ENCODE assay signal across 20 cellular contexts in the genomic region with DNA sequence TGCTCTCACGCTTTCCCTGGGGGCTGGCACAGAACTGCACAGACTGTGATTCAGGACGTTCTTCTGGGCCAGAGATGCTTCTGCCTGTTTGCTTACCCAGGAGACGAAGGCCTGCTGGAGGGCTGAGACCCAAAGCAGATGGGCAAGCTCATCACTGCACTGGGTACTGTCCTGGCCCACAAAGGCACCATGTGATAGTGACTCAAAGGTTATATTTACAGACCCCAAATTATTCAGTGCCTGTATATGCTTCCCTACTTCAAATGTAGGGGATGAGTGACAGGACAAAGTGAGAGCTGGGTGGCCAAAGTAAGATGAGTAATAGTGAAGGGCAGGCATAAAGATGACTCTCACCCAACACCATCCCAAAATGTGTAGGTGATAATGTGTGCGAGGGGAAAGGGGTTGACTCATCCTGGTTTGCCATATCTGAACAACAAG.
DNase-seq lines count a peak whose midpoint lies in the region; ATAC-seq and TF ChIP-seq lines count a peak whose summit lies in the region.
"Had no signal": no experiment of that assay in that cellular context is flagged by ENCODE, and none has a peak within 500 bp of the region (broad histone marks: within the 10 kb centered on the region; RNA-seq: fewer than 3 reads in every experiment).

No MANE protein-coding gene starts in this region.

- ATAC-seq in SK-N-SH treated with all-trans-retinoic acid at 6 μM for 48 hours (no peak), HG02981 (IDR thresholded peaks at IDR 0.05; ENCODE audit: unreplicated experiment) (no peak)
- peak; percentile 96 for ATAC-seq in activated T-helper 17 cell treated with anti-CD3 and anti-CD28 coated beads, Interleukin-2, amount 50 U/mL, for 72 hours (replicated peaks)
- ATAC-seq: left colon, Panc1 had no signal

- no peaks in the 10 kb centered on the region for H3K36me3 Mint-ChIP-seq in activated T-helper 17 cell treated with anti-CD3 and anti-CD28 coated beads, Interleukin-2, amount 50 U/mL, for 72 hours (ENCODE audit: low read depth)
- H3K36me3 Mint-ChIP-seq in glutamatergic neuron (ENCODE audit: unreplicated experiment), result no peaks in the 10 kb centered on the region
- H3K36me3 Mint-ChIP-seq: activated naive CD4-positive, alpha-beta T cell treated with anti-CD3 and anti-CD28 coated beads, Interleukin-2, amount 50 U/mL, for 24 hours; CD4-positive, CD25-positive, alpha-beta regulatory T cell; naive B cell had no signal

- H3K4me1 Mint-ChIP-seq in activated T-helper 17 cell treated with anti-CD3 and anti-CD28 coated beads, Interleukin-2, amount 50 U/mL, for 72 hours, result peaks cover 11% of the 10 kb centered on the region
- peaks cover 41% of the 10 kb centered on the region for H3K4me1 Mint-ChIP-seq in glutamatergic neuron (ENCODE audit: low read depth, unreplicated experiment)
- H3K4me1 Mint-ChIP-seq: activated naive CD4-positive, alpha-beta T cell treated with anti-CD3 and anti-CD28 coated beads, Interleukin-2, amount 50 U/mL, for 24 hours; CD4-positive, CD25-positive, alpha-beta regulatory T cell had no signal

- TF ChIP-seq RAD21 in SK-N-SH (IDR thresholded peaks at IDR 0.05; ENCODE audit: low read length), result no peak

- H3K9me3 Mint-ChIP-seq in activated T-helper 17 cell treated with anti-CD3 and anti-CD28 coated beads, Interleukin-2, amount 50 U/mL, for 72 hours, result no peaks in the 10 kb centered on the region
- no peaks in the 10 kb centered on the region for H3K9me3 Mint-ChIP-seq in glutamatergic neuron (ENCODE audit: unreplicated experiment)
- H3K9me3 Mint-ChIP-seq: activated naive CD4-positive, alpha-beta T cell treated with anti-CD3 and anti-CD28 coated beads, Interleukin-2, amount 50 U/mL, for 24 hours; HFFc6 had no signal

- H3K9me3 ChIP-seq in SK-N-SH (no peaks in the 10 kb centered on the region), osteoblast (ENCODE audit: low read depth, low read length) (no peaks in the 10 kb centered on the region)
- H3K9me3 ChIP-seq: upper lobe of left lung had no signal

- 61% methylated on average over 4 of the region's 4 CpGs for WGBS in SK-N-SH (ENCODE audit: low lambda C conversion rate)

- peaks cover 11% of the 10 kb centered on the region for H3K27me3 Mint-ChIP-seq in activated T-helper 17 cell treated with anti-CD3 and anti-CD28 coated beads, Interleukin-2, amount 50 U/mL, for 72 hours
- peaks cover 2% of the 10 kb centered on the region for H3K27me3 Mint-ChIP-seq in glutamatergic neuron (ENCODE audit: unreplicated experiment)

- no peak overlapping the region; a peak in 1 of 4 replicates for H3K27ac ChIP-seq in SK-N-SH (ENCODE audit: low read depth in 2 of 2, low read length in 1 of 2)
- no peak overlapping the region for H3K27ac ChIP-seq in osteoblast (ENCODE audit: low read depth, low read length)
- H3K27ac ChIP-seq: upper lobe of left lung had no signal

- no peaks in the 10 kb centered on the region for H3K27me3 ChIP-seq in SK-N-SH (ENCODE audit: insufficient read depth)
- no peaks in the 10 kb centered on the region for H3K27me3 ChIP-seq in osteoblast (ENCODE audit: insufficient read depth, low read length)
- H3K27me3 ChIP-seq: upper lobe of left lung had no signal

- no peak overlapping the region for H3K4me3 ChIP-seq in SK-N-SH (ENCODE audit: low read depth in 2 of 2, low read length in 1 of 2)
- H3K4me3 ChIP-seq in osteoblast (ENCODE audit: insufficient read depth, low read length), result no peak overlapping the region
- H3K4me3 ChIP-seq: upper lobe of left lung had no signal

- no peak overlapping the region for H3K9ac ChIP-seq in SK-N-SH

- no peak for DNase-seq in SK-N-SH
- DNase-seq in G401 (ENCODE audit: low spot score), result peak; percentile 80
- no peak for DNase-seq in glutamatergic neuron
- no peak for DNase-seq in osteoblast (ENCODE audit: insufficient read length, low spot score, missing footprints)
- DNase-seq in GM13976 (ENCODE audit: low spot score), result no peak
- DNase-seq: 8988T; CD4-positive, CD25-positive, alpha-beta regulatory T cell; cerebellar nuclear complex; HFFc6; left colon; naive B cell; NCI-H2081; NCI-H69; retina; upper lobe of left lung had no signal

- H3K4me1 ChIP-seq in SK-N-SH (ENCODE audit: control insufficient read depth in 1 of 2, insufficient read depth in 2 of 2, low read depth in 1 of 2, low read length in 1 of 2), result peaks cover 0 to 6% of the 10 kb centered on the region in 2 experiments; a peak in 2 of 4 replicates
- peaks cover 21% of the 10 kb centered on the region for H3K4me1 ChIP-seq in osteoblast (ENCODE audit: insufficient read depth, low read length)
- H3K4me1 ChIP-seq: upper lobe of left lung had no signal

- H3K36me3 ChIP-seq in SK-N-SH (replicated peaks in 1 of 2; ENCODE audit: control insufficient read depth in 1 of 2, insufficient read depth in 2 of 2, low read length in 1 of 2), result no peaks in the 10 kb centered on the region
- H3K36me3 ChIP-seq in osteoblast (ENCODE audit: insufficient read depth, low read length), result no peaks in the 10 kb centered on the region
- H3K36me3 ChIP-seq: upper lobe of left lung had no signal

- POLR2A ChIA-PET in SK-N-SH (lab: Yijun Ruan, JAX), result no interaction called here

- peaks cover 10% of the 10 kb centered on the region; the same call in 1 of the 2 replicates for H3K79me2 ChIP-seq in SK-N-SH (ENCODE audit: insufficient read depth)
- H3K79me2 ChIP-seq in osteoblast (ENCODE audit: insufficient read depth, low read length), result no peaks in the 10 kb centered on the region

- H3K4me3 Mint-ChIP-seq in activated T-helper 17 cell treated with anti-CD3 and anti-CD28 coated beads, Interleukin-2, amount 50 U/mL, for 72 hours, result peak overlapping the region; percentile 12
- peak overlapping the region; percentile 71 for H3K4me3 Mint-ChIP-seq in glutamatergic neuron (ENCODE audit: unreplicated experiment)
- H3K4me3 Mint-ChIP-seq: activated naive CD4-positive, alpha-beta T cell treated with anti-CD3 and anti-CD28 coated beads, Interleukin-2, amount 50 U/mL, for 24 hours; CD4-positive, CD25-positive, alpha-beta regulatory T cell; HFFc6; naive B cell had no signal

- H3K4me2 ChIP-seq in SK-N-SH (no peak overlapping the region), osteoblast (ENCODE audit: insufficient read depth, low read length) (no peak overlapping the region)

- TF ChIP-seq CTCF in SK-N-SH (IDR thresholded peaks at IDR 0.05) (no peak), glutamatergic neuron (IDR thresholded peaks at IDR 0.05; ENCODE audit: partially characterized antibody, unreplicated experiment) (no peak), osteoblast (IDR thresholded peaks at IDR 0.05; ENCODE audit: extremely low read depth, low read depth, low read length) (no peak), GM13976 (IDR thresholded peaks at IDR 0.05; ENCODE audit: borderline replicate concordance, control extremely low read depth, extremely low read depth, insufficient read depth, missing control alignments) (no peak)

- no peaks in the 10 kb centered on the region for H3K9me2 ChIP-seq in SK-N-SH

- in situ Hi-C loops in G401 (cut with HindIII; ENCODE audit: low sequenced_read_pairs), result no loop called here
- in situ Hi-C loops in GM13976 (cut with MboI; ENCODE audit: low sequenced_read_pairs, unreplicated experiment), result no loop called here

- peaks cover 10% of the 10 kb centered on the region for H3F3A ChIP-seq in SK-N-SH (replicated peaks; ENCODE audit: insufficient read depth)

- H4K20me1 ChIP-seq in SK-N-SH (ENCODE audit: insufficient read depth), result no peaks in the 10 kb centered on the region; the same call in 1 of the 2 replicates
- no peaks in the 10 kb centered on the region for H4K20me1 ChIP-seq in osteoblast (ENCODE audit: insufficient read depth, low read length)

- TF ChIP-seq EP300 in SK-N-SH (IDR thresholded peaks at IDR 0.05; ENCODE audit: borderline replicate concordance in 1 of 2, low read depth in 1 of 2, low read length in 1 of 2), result no peak

- CTCF ChIA-PET in SK-N-SH (lab: Yijun Ruan, JAX), result interaction anchor here (0.8 kb wide), 1 partner anchor 51 kb away, joined by 3 read pairs; no protein-coding TSS in a partner anchor

- peak overlapping the region; percentile 78 for H3K27ac Mint-ChIP-seq in activated T-helper 17 cell treated with anti-CD3 and anti-CD28 coated beads, Interleukin-2, amount 50 U/mL, for 72 hours
- H3K27ac Mint-ChIP-seq in glutamatergic neuron (ENCODE audit: unreplicated experiment), result peak overlapping the region; percentile 44
- H3K27ac Mint-ChIP-seq: activated naive CD4-positive, alpha-beta T cell treated with anti-CD3 and anti-CD28 coated beads, Interleukin-2, amount 50 U/mL, for 24 hours; CD4-positive, CD25-positive, alpha-beta regulatory T cell; HFFc6 had no signal

- H2AFZ ChIP-seq in SK-N-SH (ENCODE audit: low read depth) (no peak overlapping the region), osteoblast (ENCODE audit: low read length) (no peak overlapping the region)

TF ChIP-seq in SK-N-SH, 30 proteins besides CTCF, POLR2A, EP300 and RAD21 (continues in another document):
- no peak for TF ChIP-seq TAF1 (IDR thresholded peaks at IDR 0.05; ENCODE audit: borderline replicate concordance, low read depth, low read length)
- peak; percentile 58; the same call in 1 of the 2 replicates for TF ChIP-seq FOSL2 (IDR thresholded peaks at IDR 0.05; ENCODE audit: borderline replicate concordance, low read depth)
- TF ChIP-seq GABPA (IDR thresholded peaks at IDR 0.05; ENCODE audit: low read depth), result no peak
- no peak for TF ChIP-seq MXI1 (IDR thresholded peaks at IDR 0.05; ENCODE audit: low read depth, low read length)
- TF ChIP-seq FOXM1 (IDR thresholded peaks at IDR 0.05; ENCODE audit: low read depth), result no peak

TF ChIP-seq in SK-N-SH treated with all-trans-retinoic acid at 6 μM for 48 hours, 23 proteins besides CTCF, POLR2A, EP300 and RAD21 (continues in another document):
- TF ChIP-seq ZFP3 (CRISPR knock-in tag; IDR thresholded peaks at IDR 0.05), result no peak
- no peak for TF ChIP-seq BACH2 (CRISPR knock-in tag; IDR thresholded peaks at IDR 0.05; ENCODE audit: borderline replicate concordance)
- no peak for TF ChIP-seq SNAI2 (CRISPR knock-in tag; IDR thresholded peaks at IDR 0.05)
- TF ChIP-seq, protein P1, sequence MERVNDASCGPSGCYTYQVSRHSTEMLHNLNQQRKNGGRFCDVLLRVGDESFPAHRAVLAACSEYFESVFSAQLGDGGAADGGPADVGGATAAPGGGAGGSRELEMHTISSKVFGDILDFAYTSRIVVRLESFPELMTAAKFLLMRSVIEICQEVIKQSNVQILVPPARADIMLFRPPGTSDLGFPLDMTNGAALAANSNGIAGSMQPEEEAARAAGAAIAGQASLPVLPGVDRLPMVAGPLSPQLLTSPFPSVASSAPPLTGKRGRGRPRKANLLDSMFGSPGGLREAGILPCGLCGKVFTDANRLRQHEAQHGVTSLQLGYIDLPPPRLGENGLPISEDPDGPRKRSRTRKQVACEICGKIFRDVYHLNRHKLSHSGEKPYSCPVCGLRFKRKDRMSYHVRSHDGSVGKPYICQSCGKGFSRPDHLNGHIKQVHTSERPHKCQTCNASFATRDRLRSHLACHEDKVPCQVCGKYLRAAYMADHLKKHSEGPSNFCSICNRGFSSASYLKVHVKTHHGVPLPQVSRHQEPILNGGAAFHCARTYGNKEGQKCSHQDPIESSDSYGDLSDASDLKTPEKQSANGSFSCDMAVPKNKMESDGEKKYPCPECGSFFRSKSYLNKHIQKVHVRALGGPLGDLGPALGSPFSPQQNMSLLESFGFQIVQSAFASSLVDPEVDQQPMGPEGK (CRISPR knock-in tag; IDR thresholded peaks at IDR 0.05; ENCODE audit: borderline replicate concordance), result no peak
- TF ChIP-seq GLIS3 (CRISPR knock-in tag; IDR thresholded peaks at IDR 0.05), result no peak
- no peak for TF ChIP-seq RARB (CRISPR knock-in tag; IDR thresholded peaks at IDR 0.05)
